ENCODE assay signal across 27 cellular contexts in genomic region chr2:232190796-232191195, GRCh38.
"Had no signal": no experiment of that assay in that cellular context is flagged by ENCODE, and none has a peak within 500 bp of the region (broad histone marks: within the 10 kb centered on the region; RNA-seq: fewer than 3 reads in every experiment).

No MANE protein-coding gene starts in this region.

- H3K79me2 ChIP-seq: hepatocyte had no signal

- H3K27ac ChIP-seq: gastrocnemius medialis, heart left ventricle, hepatocyte, left lung, neutrophil, pancreas, right atrium auricular region, thoracic aorta, tibial nerve, upper lobe of left lung, uterus had no signal

- FAIRE-seq: colon, kidney, pancreas had no signal

- H3K36me3 ChIP-seq: gastrocnemius medialis, neutrophil, pancreas, uterus had no signal

- H3K4me3 Mint-ChIP-seq: naive thymus-derived CD8-positive, alpha-beta T cell; stimulated activated naive CD8-positive, alpha-beta T cell treated with anti-CD3 and anti-CD28 coated beads, Interleukin-15, amount 100 ng/mL, for 72 hours had no signal

- H3K4me2 ChIP-seq: hepatocyte, smooth muscle cell had no signal

- H3K27ac Mint-ChIP-seq: progenitor cell of endocrine pancreas; stimulated activated naive CD8-positive, alpha-beta T cell treated with anti-CD3 and anti-CD28 coated beads, Interleukin-15, amount 100 ng/mL, for 72 hours had no signal

- H3K4me3 ChIP-seq: gastrocnemius medialis, heart left ventricle, hepatocyte, left lung, pancreas, right atrium auricular region, smooth muscle cell, thoracic aorta, tibial nerve, upper lobe of left lung, uterus had no signal

- H2AFZ ChIP-seq: hepatocyte had no signal

- H3K4me1 Mint-ChIP-seq: stimulated activated naive CD8-positive, alpha-beta T cell treated with anti-CD3 and anti-CD28 coated beads, Interleukin-15, amount 100 ng/mL, for 72 hours had no signal

- H3K27me3 Mint-ChIP-seq: naive thymus-derived CD8-positive, alpha-beta T cell; progenitor cell of endocrine pancreas; stimulated activated naive CD8-positive, alpha-beta T cell treated with anti-CD3 and anti-CD28 coated beads, Interleukin-15, amount 100 ng/mL, for 72 hours had no signal

- ATAC-seq: gastrocnemius medialis; left lung; naive thymus-derived CD8-positive, alpha-beta T cell; pancreas; sciatic nerve; stimulated activated naive CD8-positive, alpha-beta T cell treated with anti-CD3 and anti-CD28 coated beads, Interleukin-15, amount 100 ng/mL, for 72 hours had no signal

- DNase-seq: effector CD4-positive, alpha-beta T cell; foreskin fibroblast; gastrocnemius medialis; heart left ventricle; kidney; left lung; mesendoderm; naive thymus-derived CD8-positive, alpha-beta T cell; pancreas; stimulated activated CD4-positive, alpha-beta T cell treated with anti-CD3 and anti-CD28 coated beads, Interleukin-12 subunit alpha, Interleukin-12 subunit beta, amount 100 ng/mL, for 4 hours; stimulated activated CD4-positive, alpha-beta T cell treated with anti-CD3 and anti-CD28 coated beads, Interleukin-1b, Interleukin-23, amount 100 ng/mL, for 48 hours; stimulated activated CD4-positive, alpha-beta T cell treated with anti-CD3 and anti-CD28 coated beads, Interleukin-4, amount 100 ng/mL, for 1 hour; stimulated activated CD8-positive, alpha-beta memory T cell treated with anti-CD3 and anti-CD28 coated beads, Interleukin-4, amount 100 ng/mL, for 48 hours; stimulated activated naive CD4-positive, alpha-beta T cell; stimulated activated naive CD8-positive, alpha-beta T cell treated with anti-CD3 and anti-CD28 coated beads, Interleukin-15, amount 100 ng/mL, for 72 hours; upper lobe of left lung; uterus had no signal

- H3K27me3 ChIP-seq: dorsolateral prefrontal cortex, gastrocnemius medialis, heart left ventricle, hepatocyte, left lung, neutrophil, pancreas, right atrium auricular region, tibial nerve, upper lobe of left lung, uterus had no signal

- H3K4me1 ChIP-seq: gastrocnemius medialis, heart left ventricle, left lung, pancreas, right atrium auricular region, tibial nerve, upper lobe of left lung, uterus had no signal
